ENCODE assay signal across 17 cellular contexts in the genomic region with DNA sequence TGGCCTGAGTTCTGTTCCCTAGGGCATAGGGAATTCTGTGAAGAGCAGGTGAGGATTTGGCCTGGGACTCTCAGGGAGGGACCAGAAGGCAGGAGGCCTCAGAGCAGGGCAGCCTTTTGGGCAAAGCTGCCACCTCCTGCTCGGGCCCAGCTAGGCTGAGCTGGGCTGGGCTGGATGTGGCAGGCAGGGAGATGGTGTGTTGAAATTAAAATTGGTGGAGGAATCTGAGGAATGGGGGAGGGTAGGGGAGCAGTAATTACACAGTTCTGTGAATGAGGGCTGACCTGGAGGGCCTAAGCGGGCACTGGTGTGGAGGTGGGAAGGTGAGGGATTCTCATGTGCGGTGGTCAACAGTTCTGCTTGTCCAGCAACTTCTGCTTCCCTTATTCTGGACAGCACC.
"Had no signal": no experiment of that assay in that cellular context is flagged by ENCODE, and none has a peak within 500 bp of the region (broad histone marks: within the 10 kb centered on the region; RNA-seq: fewer than 3 reads in every experiment).

No MANE protein-coding gene starts in this region.

- H3K27me3 Mint-ChIP-seq: effector memory CD8-positive, alpha-beta T cell; stimulated activated naive B cell treated with anti-CD40 and anti-IgM and Interleukin-4, amounts not matched to agents 10 μg/mL and 1 μg/mL and 100 μg/mL, for 72 hours; stimulated activated naive CD8-positive, alpha-beta T cell treated with anti-CD3 and anti-CD28 coated beads, Interleukin-15, amount 100 ng/mL, for 72 hours had no signal

- DNase-seq: effector memory CD8-positive, alpha-beta T cell; foreskin keratinocyte; immature natural killer cell; left cardiac atrium; left ventricle myocardium inferior; lower lobe of right lung; natural killer cell; stimulated activated CD4-positive, alpha-beta T cell treated with anti-CD3 and anti-CD28 coated beads, Interleukin-2, amount 100 ng/mL, for 24 hours; stimulated activated CD4-positive, alpha-beta T cell treated with anti-CD3 and anti-CD28 coated beads, Interleukin-4, amount 100 ng/mL, for 4 hours; stimulated activated naive B cell treated with anti-CD40 and anti-IgM and Interleukin-4, amounts not matched to agents 10 μg/mL and 1 μg/mL and 100 μg/mL, for 72 hours; stimulated activated naive CD8-positive, alpha-beta T cell treated with anti-CD3 and anti-CD28 coated beads, Interleukin-15, amount 100 ng/mL, for 72 hours; testis; upper lobe of right lung had no signal

- ATAC-seq: effector memory CD8-positive, alpha-beta T cell; foreskin keratinocyte; lower lobe of right lung; natural killer cell; sciatic nerve; stimulated activated naive B cell treated with anti-CD40 and anti-IgM and Interleukin-4, amounts not matched to agents 10 μg/mL and 1 μg/mL and 100 μg/mL, for 72 hours; stimulated activated naive CD8-positive, alpha-beta T cell treated with anti-CD3 and anti-CD28 coated beads, Interleukin-15, amount 100 ng/mL, for 72 hours; upper lobe of right lung had no signal

- H3K27ac Mint-ChIP-seq: effector memory CD8-positive, alpha-beta T cell; memory B cell; mesothelial cell of epicardium; natural killer cell; stimulated activated naive B cell treated with anti-CD40 and anti-IgM and Interleukin-4, amounts not matched to agents 10 μg/mL and 1 μg/mL and 100 μg/mL, for 72 hours had no signal

- H3K4me3 Mint-ChIP-seq: effector memory CD8-positive, alpha-beta T cell; immature natural killer cell; memory B cell; mesothelial cell of epicardium; natural killer cell; stimulated activated naive B cell treated with anti-CD40 and anti-IgM and Interleukin-4, amounts not matched to agents 10 μg/mL and 1 μg/mL and 100 μg/mL, for 72 hours; stimulated activated naive CD8-positive, alpha-beta T cell treated with anti-CD3 and anti-CD28 coated beads, Interleukin-15, amount 100 ng/mL, for 72 hours had no signal

- H3K9me3 ChIP-seq: left ventricle myocardium inferior, lower lobe of right lung, testis, tibial nerve, upper lobe of right lung had no signal

- H3K27me3 ChIP-seq: foreskin keratinocyte, testis, tibial nerve, upper lobe of right lung had no signal

- H3K36me3 Mint-ChIP-seq: natural killer cell had no signal

- H3K4me3 ChIP-seq: left ventricle myocardium inferior, lower lobe of right lung, testis, tibial nerve, upper lobe of right lung had no signal

- H3K27ac ChIP-seq: foreskin keratinocyte, left ventricle myocardium inferior, lower lobe of right lung, testis, tibial nerve, upper lobe of right lung had no signal

- H3K4me1 ChIP-seq: foreskin keratinocyte, left ventricle myocardium inferior, lower lobe of right lung, testis, upper lobe of right lung had no signal

- H3K9me3 Mint-ChIP-seq: effector memory CD8-positive, alpha-beta T cell; immature natural killer cell; natural killer cell; stimulated activated naive CD8-positive, alpha-beta T cell treated with anti-CD3 and anti-CD28 coated beads, Interleukin-15, amount 100 ng/mL, for 72 hours had no signal

- H3K36me3 ChIP-seq: left ventricle myocardium inferior, lower lobe of right lung, upper lobe of right lung had no signal
